10 cellular contexts compared by ENCODE assay signal in genomic region chr1:9426291-9426711, GRCh38.
DNase-seq lines count a peak whose midpoint lies in the region; ATAC-seq lines count a peak whose summit lies in the region.
"Had no signal": no experiment of that assay in that cellular context is flagged by ENCODE, and none has a peak within 500 bp of the region (broad histone marks: within the 10 kb centered on the region; RNA-seq: fewer than 3 reads in every experiment).

No MANE protein-coding gene starts in this region.

- DNase-seq in DMS 273 (lab: John Stamatoyannopoulos, UW; ENCODE audit: unreplicated experiment) (peak; percentile 54), DMS 273 treated with DMSO at 0.1 percent for 48 hours (lab: John Stamatoyannopoulos, UW) (no peak), NCI-H1092 treated with DMSO at 0.1 percent for 48 hours (lab: John Stamatoyannopoulos, UW) (no peak), Right ventricle myocardium superior (no peak)
- peak; percentile 35 to 56 for DNase-seq in activated CD4-positive, alpha-beta T cell treated with anti-CD3 and anti-CD28 coated beads for 24 hours (ENCODE audit: low read depth in 2 of 2)
- DNase-seq in effector memory CD4-positive, alpha-beta T cell: peak; percentile 75 to 79 (median 76)
- DNase-seq in stimulated activated naive CD4-positive, alpha-beta T cell treated with Interleukin-2 at 50 U/mL for 16 hours (lab: John Stamatoyannopoulos, UW): peak; percentile 59

- H3K4me3 ChIP-seq in effector memory CD4-positive, alpha-beta T cell (ENCODE audit: insufficient read depth, low read depth, low read length, poor library complexity, severe bottlenecking): no peak overlapping the region

- intact Hi-C loops in Right ventricle myocardium superior (cut with DNase I): no loop called here

- H3K36me3 ChIP-seq in effector memory CD4-positive, alpha-beta T cell (ENCODE audit: control insufficient read depth, insufficient read depth, low read length): no peaks in the 10 kb centered on the region

- H3K9me3 ChIP-seq in effector memory CD4-positive, alpha-beta T cell (ENCODE audit: control insufficient read depth, low read length): no peaks in the 10 kb centered on the region

- peak overlapping the region; percentile 28 for H3K27ac ChIP-seq in effector memory CD4-positive, alpha-beta T cell (ENCODE audit: insufficient read depth, low read length, poor library complexity, severe bottlenecking)
- H3K27ac ChIP-seq: 22Rv1, VCaP had no signal

- no peaks in the 10 kb centered on the region for H3K27me3 ChIP-seq in effector memory CD4-positive, alpha-beta T cell (replicated peaks; ENCODE audit: control insufficient read depth, insufficient read depth, low read length, poor library complexity, severe bottlenecking)

- H3K4me1 ChIP-seq in effector memory CD4-positive, alpha-beta T cell (ENCODE audit: control insufficient read depth, insufficient read depth, low read length, poor library complexity, severe bottlenecking): peaks cover 33% of the 10 kb centered on the region

- ATAC-seq in HG03457 (IDR thresholded peaks at IDR 0.05; ENCODE audit: unreplicated experiment) (peak; percentile 47), Right ventricle myocardium superior (ENCODE audit: poor library complexity) (no peak)

Comparison
In these comparisons a context has a peak if more than half of its experiments do, and no peak if none do; other contexts are left out.
1. DNase-seq: peak in DMS 273 (single experiment), activated CD4-positive, alpha-beta T cell treated with anti-CD3 and anti-CD28 coated beads for 24 hours (2 of 2), effector memory CD4-positive, alpha-beta T cell (3 of 3) and stimulated activated naive CD4-positive, alpha-beta T cell treated with Interleukin-2 at 50 U/mL for 16 hours (single experiment); none in DMS 273 treated with DMSO at 0.1 percent for 48 hours (single experiment), NCI-H1092 treated with DMSO at 0.1 percent for 48 hours (single experiment) and Right ventricle myocardium superior (single experiment).